Comparison of ENCODE assay signal across 3 cellular contexts in genomic region chr1:170370087-170370486, GRCh38.
"Had no signal": no experiment of that assay in that cellular context is flagged by ENCODE, and none has a peak within 500 bp of the region (broad histone marks: within the 10 kb centered on the region; RNA-seq: fewer than 3 reads in every experiment).

No MANE protein-coding gene starts in this region.

- H3K4me3 ChIP-seq: GM12878 had no signal

- DNase-seq: GDM1, GF-D8 had no signal

- ATAC-seq: GM12878 had no signal
